In genomic region chr12:56645201-56645716, GRCh38 we compare ENCODE assay signal across 8 cellular contexts. TPM values are rescaled to one million over a fixed set of nuclear protein-coding genes. Genes with fewer than 3 reads are reported as not detected.
DNase-seq lines count a peak whose midpoint lies in the region; ATAC-seq and TF ChIP-seq lines count a peak whose summit lies in the region.

No MANE protein-coding gene starts in this region.

- H3K27ac ChIP-seq in WERI-Rb-1 (peak overlapping the region; percentile 90), foreskin keratinocyte (peak overlapping the region; percentile 82)

- no peaks in the 10 kb centered on the region for H3K9me3 ChIP-seq in WERI-Rb-1 (ENCODE audit: severe bottlenecking)

- H3K4me3 Mint-ChIP-seq in osteocyte (ENCODE audit: unreplicated experiment), result peak overlapping the region; percentile 99

- H3K27me3 ChIP-seq in WERI-Rb-1 (ENCODE audit: insufficient read depth, low read depth, severe bottlenecking) (no peaks in the 10 kb centered on the region), foreskin keratinocyte (no peaks in the 10 kb centered on the region)

- peak overlapping the region; percentile 96 for H3K27ac Mint-ChIP-seq in osteocyte (ENCODE audit: unreplicated experiment)

- no peaks in the 10 kb centered on the region for H3K9me3 Mint-ChIP-seq in osteocyte (ENCODE audit: unreplicated experiment)

- peaks cover 27% of the 10 kb centered on the region for H3K4me1 Mint-ChIP-seq in osteocyte (ENCODE audit: unreplicated experiment)

- ATAC-seq in foreskin keratinocyte, result no peak
- ATAC-seq in HG03457 (IDR thresholded peaks at IDR 0.05; ENCODE audit: unreplicated experiment), result no peak

- H3K4me1 ChIP-seq in foreskin keratinocyte, result peaks cover 5% of the 10 kb centered on the region

- DNase-seq in NCI-H510A (lab: John Stamatoyannopoulos, UW), result peak; percentile 1
- no peak for DNase-seq in NCI-H510A treated with DMSO at 0.1 percent for 48 hours (lab: John Stamatoyannopoulos, UW)
- DNase-seq in WERI-Rb-1, result no peak
- DNase-seq in foreskin keratinocyte, result no peak
- DNase-seq in osteocyte (ENCODE audit: extremely low spot score, unreplicated experiment), result no peak
- DNase-seq in stimulated activated CD4-positive, alpha-beta T cell treated with anti-CD3 and anti-CD28 coated beads, Interleukin-1b, Interleukin-23, amount 100 ng/mL, for 48 hours, result no peak
- no peak for DNase-seq in SW 1271 (lab: John Stamatoyannopoulos, UW)

- peak overlapping the region; percentile 99 for H3K4me3 ChIP-seq in WERI-Rb-1 (ENCODE audit: low read depth, low read length)

- H3K27me3 Mint-ChIP-seq in osteocyte (ENCODE audit: unreplicated experiment), result no peaks in the 10 kb centered on the region

- H3K36me3 Mint-ChIP-seq in osteocyte (ENCODE audit: unreplicated experiment), result peaks cover 33% of the 10 kb centered on the region

- no peak for TF ChIP-seq CTCF in WERI-Rb-1 (IDR thresholded peaks at IDR 0.05; ENCODE audit: low read depth, low read length)
- no peak for TF ChIP-seq CTCF in foreskin keratinocyte (conservative IDR thresholded peaks at IDR 0.05)
- TF ChIP-seq CTCF in osteocyte (IDR thresholded peaks at IDR 0.05), result no peak

- peaks cover 53% of the 10 kb centered on the region for H3K36me3 ChIP-seq in WERI-Rb-1

RNA-seq across cellular contexts. Expression of gene ATP5F1B, which starts 0.5 kb away (rescaled TPM):
- total RNA-seq in foreskin keratinocyte, result 657 and 723 TPM in 2 replicates
- 574 and 700 TPM in 2 replicates for polyA plus RNA-seq in foreskin keratinocyte
- 423 TPM in 2 replicates for total RNA-seq in osteocyte

RNA-seq across cellular contexts. Expression of gene BAZ2A, which starts 15.1 kb away (rescaled TPM):
- total RNA-seq in foreskin keratinocyte (55.6 and 59.3 TPM in 2 replicates), osteocyte (83.1 and 91.6 TPM in 2 replicates)
- 10.6 and 13.4 TPM in 2 replicates for polyA plus RNA-seq in foreskin keratinocyte

RNA-seq across cellular contexts. Expression of gene PTGES3, which starts 42.8 kb away (rescaled TPM):
- 263 and 298 TPM in 2 replicates for total RNA-seq in foreskin keratinocyte
- polyA plus RNA-seq in foreskin keratinocyte, result 265 and 316 TPM in 2 replicates
- 136 and 140 TPM in 2 replicates for total RNA-seq in osteocyte
